Comparison of ENCODE assay signal across 10 cellular contexts in genomic region chr12:110913119-110914056, GRCh38. TPM values are rescaled to one million over a fixed set of nuclear protein-coding genes. Genes with fewer than 3 reads are reported as not detected.
A peak's percentile ranks its signal among the peaks of the same experiment; 100 is the strongest.
DNase-seq lines count a peak whose midpoint lies in the region; ATAC-seq and TF ChIP-seq lines count a peak whose summit lies in the region.
"Had no signal": no experiment of that assay in that cellular context is flagged by ENCODE, and none has a peak within 500 bp of the region (broad histone marks: within the 10 kb centered on the region; RNA-seq: fewer than 3 reads in every experiment).

No MANE protein-coding gene starts in this region.

- intact Hi-C loops in transverse colon (cut with DNase I; ENCODE audit: low total_unique reads): no loop called here
- intact Hi-C loops in thyroid gland (cut with DNase I): no loop called here

- WGBS in transverse colon (ENCODE audit: low coverage in 1 of 2), 2 donors: 74 to 90% methylated on average over 2 to 14 of the region's 14 CpGs
- WGBS in thyroid gland, 2 donors: 86 to 87% methylated on average over 12 to 14 of the region's 14 CpGs

- TF ChIP-seq EP300 in transverse colon (IDR thresholded peaks at IDR 0.05; ENCODE audit: low read depth): no peak

- H3K4me1 Mint-ChIP-seq in central memory CD8-positive, alpha-beta T cell: no peaks in the 10 kb centered on the region

- peak; percentile 93 for ATAC-seq in GM18519 (IDR thresholded peaks at IDR 0.05; ENCODE audit: low FRiP score, unreplicated experiment)
- peak; percentile 95 for ATAC-seq in GM21515 (IDR thresholded peaks at IDR 0.05; ENCODE audit: unreplicated experiment)
- peak; percentile 99 for ATAC-seq in HG03342 (IDR thresholded peaks at IDR 0.05; ENCODE audit: unreplicated experiment)
- ATAC-seq in central memory CD8-positive, alpha-beta T cell (replicated peaks; ENCODE audit: extremely low read depth, poor library complexity, severe bottlenecking): peak; percentile 46

- H3K4me3 ChIP-seq in transverse colon (no peak overlapping the region), thyroid gland (replicated peaks in 1 of 3) (no peak overlapping the region)

- H3K36me3 ChIP-seq in transverse colon (no peaks in the 10 kb centered on the region), thyroid gland (no peaks in the 10 kb centered on the region)

- TF ChIP-seq CTCF in transverse colon (IDR thresholded peaks at IDR 0.05) (no peak), thyroid gland (IDR thresholded peaks at IDR 0.05) (no peak)

- no peaks in the 10 kb centered on the region for H3K36me3 Mint-ChIP-seq in central memory CD8-positive, alpha-beta T cell (ENCODE audit: insufficient read depth)

- DNase-seq in central memory CD8-positive, alpha-beta T cell (ENCODE audit: low spot score in 2 of 2): no peak
- DNase-seq in transverse colon: no peak
- DNase-seq in thyroid gland: no peak
- no peak for DNase-seq in activated naive CD4-positive, alpha-beta T cell treated with Interleukin-2 at 50 U/mL for 16 hours
- no peak for DNase-seq in NCI-H1105 treated with DMSO at 0.1 percent for 48 hours (lab: John Stamatoyannopoulos, UW)

- no peaks in the 10 kb centered on the region for H3K9me3 Mint-ChIP-seq in central memory CD8-positive, alpha-beta T cell

- TF ChIP-seq POLR2A in transverse colon (IDR thresholded peaks at IDR 0.05) (no peak), thyroid gland (IDR thresholded peaks at IDR 0.05) (no peak)

- H3K27ac Mint-ChIP-seq in central memory CD8-positive, alpha-beta T cell (ENCODE audit: low read depth): no peak overlapping the region

- no peaks in the 10 kb centered on the region for H3K27me3 ChIP-seq in transverse colon
- H3K27me3 ChIP-seq in thyroid gland: no peaks in the 10 kb centered on the region

- no peak overlapping the region for H3K4me3 Mint-ChIP-seq in central memory CD8-positive, alpha-beta T cell

- peaks cover 19% of the 10 kb centered on the region for H3K27me3 Mint-ChIP-seq in central memory CD8-positive, alpha-beta T cell

- H3K27ac ChIP-seq in transverse colon (peak overlapping the region in 1 of 4 donors; percentile 48), thyroid gland (no peak overlapping the region)
- H3K27ac ChIP-seq: RWPE1 had no signal

- no peaks in the 10 kb centered on the region for H3K4me1 ChIP-seq in transverse colon
- no peaks in the 10 kb centered on the region for H3K4me1 ChIP-seq in thyroid gland

- H3K9me3 ChIP-seq in transverse colon (no peaks in the 10 kb centered on the region), thyroid gland (no peaks in the 10 kb centered on the region)

- in situ Hi-C loops in transverse colon (cut with MboI; ENCODE audit: low pct_ligation_motif_present in 1 of 4, low pct_unique_long_range_greater_than_20kb in 1 of 4, low sequenced_read_pairs in 3 of 4): no loop called here

RNA-seq across cellular contexts. Expression of gene MYL2, which starts 7.0 kb away (rescaled TPM):
- total RNA-seq in transverse colon: 1 to 10 TPM in 1 of 4 donors, not detected in 3; 2.2 TPM
- total RNA-seq in thyroid gland: not detected
- total RNA-seq: lung microvascular endothelial cell had no signal

Comparison
In these comparisons a context has a peak if more than half of its experiments do, and no peak if none do; other contexts are left out.
1. ATAC-seq: peak in every context shown above with its lines; median percentile 99 in HG03342; 95 in GM21515; 93 in GM18519; 46 in central memory CD8-positive, alpha-beta T cell.